In genomic region chr2:201978333-201978732, GRCh38 we compare ENCODE assay signal across 23 cellular contexts.
"Had no signal": no experiment of that assay in that cellular context is flagged by ENCODE, and none has a peak within 500 bp of the region (broad histone marks: within the 10 kb centered on the region; RNA-seq: fewer than 3 reads in every experiment).

No MANE protein-coding gene starts in this region.

- H3K27ac ChIP-seq: SK-N-MC had no signal

- DNase-seq: activated B cell treated with CpG ODN at 0.5 μM for 24 hours; activated CD4-positive, alpha-beta T cell treated with anti-CD3 and anti-CD28 coated beads for 1 hour; activated CD4-positive, alpha-beta T cell treated with anti-CD3 and anti-CD28 coated beads, Interleukin-2, amount 10 ng/mL, durations not matched to agents 24 days and 14 days; activated CD4-positive, alpha-beta T cell treated with anti-CD3 and anti-CD28 coated beads, Interleukin-2, amount 50 U/mL, for 48 hours; activated CD8-positive, alpha-beta memory T cell treated with anti-CD3 and anti-CD28 coated beads, Interleukin-2, amount 10 ng/mL, durations not matched to agents 7 days and 5 days; activated effector memory CD4-positive, alpha-beta T cell treated with Interleukin-2 at 50 U/mL for 16 hours; activated naive CD4-positive, alpha-beta T cell; activated T-cell treated with anti-CD3 and anti-CD28 coated beads, Interleukin-2, amount 50 U/mL, for 24 hours; aorta; NCI-H1436 treated with DMSO at 0.1 percent for 48 hours; NCI-H187 treated with DMSO at 0.1 percent for 48 hours; NCI-H2081 treated with DMSO at 0.1 percent for 48 hours; NCI-H2227 treated with DMSO at 0.1 percent for 48 hours; NCI-H526; NCI-H774; T-cell; T-helper 2 cell; T1000 had no signal

- H3K27ac Mint-ChIP-seq: activated B cell treated with CpG ODN at 0.5 μM for 24 hours; activated CD4-positive, alpha-beta T cell treated with anti-CD3 and anti-CD28 coated beads, Interleukin-2, amount 10 ng/mL, durations not matched to agents 24 days and 14 days; activated CD8-positive, alpha-beta memory T cell treated with anti-CD3 and anti-CD28 coated beads, Interleukin-2, amount 10 ng/mL, durations not matched to agents 7 days and 5 days; activated naive CD4-positive, alpha-beta T cell treated with anti-CD3 and anti-CD28 coated beads, Interleukin-2, amount 50 U/mL, for 24 hours; activated T-cell treated with anti-CD3 and anti-CD28 coated beads, Interleukin-2, amount 50 U/mL, for 24 hours; activated T-helper 1 cell treated with anti-CD3 and anti-CD28 coated beads, Interleukin-12 subunit alpha, Interleukin-12 subunit beta, Interleukin-2, Interleukin-4 antibody, amounts not matched to agents 30 ng/mL and 10 ng/mL and 1 ng/mL, durations not matched to agents 14 hours and 24 hours and 36 hours; T-cell had no signal

- H3K27me3 ChIP-seq: MG63 had no signal

- H3K36me3 Mint-ChIP-seq: activated CD8-positive, alpha-beta memory T cell treated with anti-CD3 and anti-CD28 coated beads, Interleukin-2, amount 10 ng/mL, durations not matched to agents 7 days and 5 days; activated naive CD4-positive, alpha-beta T cell treated with anti-CD3 and anti-CD28 coated beads, Interleukin-2, amount 50 U/mL, for 24 hours; T-cell had no signal

- ATAC-seq: activated CD8-positive, alpha-beta memory T cell treated with anti-CD3 and anti-CD28 coated beads, Interleukin-2, amount 10 ng/mL, durations not matched to agents 7 days and 5 days; T-cell had no signal

- H3K4me1 Mint-ChIP-seq: activated B cell treated with CpG ODN at 0.5 μM for 24 hours; activated CD4-positive, alpha-beta T cell treated with anti-CD3 and anti-CD28 coated beads, Interleukin-2, amount 10 ng/mL, durations not matched to agents 24 days and 14 days; activated CD8-positive, alpha-beta memory T cell treated with anti-CD3 and anti-CD28 coated beads, Interleukin-2, amount 10 ng/mL, durations not matched to agents 7 days and 5 days; activated naive CD4-positive, alpha-beta T cell treated with anti-CD3 and anti-CD28 coated beads, Interleukin-2, amount 50 U/mL, for 24 hours; central memory CD8-positive, alpha-beta T cell; T-cell had no signal

- H3K4me3 Mint-ChIP-seq: activated B cell treated with CpG ODN at 0.5 μM for 24 hours; activated CD4-positive, alpha-beta T cell treated with anti-CD3 and anti-CD28 coated beads, Interleukin-2, amount 10 ng/mL, durations not matched to agents 24 days and 14 days; activated CD8-positive, alpha-beta memory T cell treated with anti-CD3 and anti-CD28 coated beads, Interleukin-2, amount 10 ng/mL, durations not matched to agents 7 days and 5 days; activated naive CD4-positive, alpha-beta T cell treated with anti-CD3 and anti-CD28 coated beads, Interleukin-2, amount 50 U/mL, for 24 hours; activated T-cell treated with anti-CD3 and anti-CD28 coated beads, Interleukin-2, amount 50 U/mL, for 24 hours; activated T-helper 1 cell treated with anti-CD3 and anti-CD28 coated beads, Interleukin-12 subunit alpha, Interleukin-12 subunit beta, Interleukin-2, Interleukin-4 antibody, amounts not matched to agents 30 ng/mL and 10 ng/mL and 1 ng/mL, durations not matched to agents 14 hours and 24 hours and 36 hours; central memory CD8-positive, alpha-beta T cell; T-cell had no signal

- H3K9me3 ChIP-seq: MG63 had no signal

- H3K36me3 ChIP-seq: MG63 had no signal

- H3K4me3 ChIP-seq: MG63, SK-N-MC had no signal

- H3K9me3 Mint-ChIP-seq: activated B cell treated with CpG ODN at 0.5 μM for 24 hours; activated CD4-positive, alpha-beta T cell treated with anti-CD3 and anti-CD28 coated beads, Interleukin-2, amount 10 ng/mL, durations not matched to agents 24 days and 14 days; activated naive CD4-positive, alpha-beta T cell treated with anti-CD3 and anti-CD28 coated beads, Interleukin-2, amount 50 U/mL, for 24 hours; activated T-cell treated with anti-CD3 and anti-CD28 coated beads, Interleukin-2, amount 50 U/mL, for 24 hours; activated T-helper 1 cell treated with anti-CD3 and anti-CD28 coated beads, Interleukin-12 subunit alpha, Interleukin-12 subunit beta, Interleukin-2, Interleukin-4 antibody, amounts not matched to agents 30 ng/mL and 10 ng/mL and 1 ng/mL, durations not matched to agents 14 hours and 24 hours and 36 hours; central memory CD8-positive, alpha-beta T cell; T-cell had no signal
